Comparison of ENCODE assay signal across 2 cellular contexts in genomic region chr2:168179592-168179991, GRCh38.
TF ChIP-seq lines count a peak whose summit lies in the region.

No MANE protein-coding gene starts in this region.

TF ChIP-seq in HepG2, 621 proteins besides CTCF, POLR2A, EP300 and RAD21 (continued from another document):
- no peak for TF ChIP-seq SKI (IDR thresholded peaks at IDR 0.05; ENCODE audit: partially characterized antibody)
TF ChIP-seq in HepG2: peak in this region for 1.

TF ChIP-seq in H1, 55 proteins besides CTCF, POLR2A, EP300 and RAD21:
- no peak for TF ChIP-seq EZH2 (IDR thresholded peaks at IDR 0.05; ENCODE audit: low read depth, low read length, severe bottlenecking)
- TF ChIP-seq EGR1 (IDR thresholded peaks at IDR 0.05; ENCODE audit: borderline replicate concordance, low read depth, low read length), result no peak
- TF ChIP-seq ATF2 (IDR thresholded peaks at IDR 0.05; ENCODE audit: low read length), result no peak
- no peak for TF ChIP-seq CHD1 (IDR thresholded peaks at IDR 0.05; ENCODE audit: low read depth, low read length)
- TF ChIP-seq SP1 (IDR thresholded peaks at IDR 0.05; ENCODE audit: low read depth, low read length), result no peak
- no peak for TF ChIP-seq BCL11A (IDR thresholded peaks at IDR 0.05; ENCODE audit: low read depth in 2 of 2, low read length in 2 of 2)
- TF ChIP-seq, protein P1, sequence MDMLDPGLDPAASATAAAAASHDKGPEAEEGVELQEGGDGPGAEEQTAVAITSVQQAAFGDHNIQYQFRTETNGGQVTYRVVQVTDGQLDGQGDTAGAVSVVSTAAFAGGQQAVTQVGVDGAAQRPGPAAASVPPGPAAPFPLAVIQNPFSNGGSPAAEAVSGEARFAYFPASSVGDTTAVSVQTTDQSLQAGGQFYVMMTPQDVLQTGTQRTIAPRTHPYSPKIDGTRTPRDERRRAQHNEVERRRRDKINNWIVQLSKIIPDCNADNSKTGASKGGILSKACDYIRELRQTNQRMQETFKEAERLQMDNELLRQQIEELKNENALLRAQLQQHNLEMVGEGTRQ (IDR thresholded peaks at IDR 0.05; ENCODE audit: low read length), result no peak
- TF ChIP-seq KDM5A (IDR thresholded peaks at IDR 0.05; ENCODE audit: low read length), result no peak
- no peak for TF ChIP-seq GABPA (IDR thresholded peaks at IDR 0.05; ENCODE audit: borderline replicate concordance, insufficient read depth, low read length)
- no peak for TF ChIP-seq FOSL1 (IDR thresholded peaks at IDR 0.05; ENCODE audit: insufficient read depth, low read depth, low read length)
- TF ChIP-seq MAFK (IDR thresholded peaks at IDR 0.05; ENCODE audit: low read depth, low read length), result no peak
- TF ChIP-seq YY1 (IDR thresholded peaks at IDR 0.05; ENCODE audit: low read depth, low read length), result no peak
- no peak for TF ChIP-seq SP2 (IDR thresholded peaks at IDR 0.05; ENCODE audit: low read length)
- no peak for TF ChIP-seq SUZ12 (IDR thresholded peaks at IDR 0.05; ENCODE audit: low read length)
- TF ChIP-seq TAF7 (optimal IDR thresholded peaks at IDR 0.05; ENCODE audit: borderline replicate concordance, low read depth, low read length), result no peak
TF ChIP-seq in H1: peak in this region for 0.
